Comparison of ENCODE assay signal across 1 cellular context in the genomic region with DNA sequence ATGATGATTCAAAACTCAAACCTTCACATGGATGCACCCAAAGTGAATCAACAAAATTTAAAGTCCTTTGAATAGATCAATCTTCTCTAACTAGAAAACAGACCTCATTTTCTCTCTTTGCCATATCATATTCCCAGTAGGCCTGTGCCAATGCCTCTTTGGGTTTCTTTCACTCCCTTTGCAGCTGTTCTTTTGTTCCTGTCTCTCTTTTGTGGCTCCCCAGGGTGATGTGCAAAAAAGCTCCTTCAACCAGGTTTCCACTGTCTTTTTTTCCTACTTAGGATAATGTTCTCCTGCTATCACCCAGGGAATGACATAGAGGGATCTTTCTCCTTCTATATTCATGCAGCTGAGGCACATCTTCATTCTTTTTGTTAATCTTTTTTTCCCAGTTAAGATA.
TF ChIP-seq lines count a peak whose summit lies in the region.

No MANE protein-coding gene starts in this region.

TF ChIP-seq in K562, 482 proteins besides CTCF, POLR2A, EP300 and RAD21:
- TF ChIP-seq, protein P1, sequence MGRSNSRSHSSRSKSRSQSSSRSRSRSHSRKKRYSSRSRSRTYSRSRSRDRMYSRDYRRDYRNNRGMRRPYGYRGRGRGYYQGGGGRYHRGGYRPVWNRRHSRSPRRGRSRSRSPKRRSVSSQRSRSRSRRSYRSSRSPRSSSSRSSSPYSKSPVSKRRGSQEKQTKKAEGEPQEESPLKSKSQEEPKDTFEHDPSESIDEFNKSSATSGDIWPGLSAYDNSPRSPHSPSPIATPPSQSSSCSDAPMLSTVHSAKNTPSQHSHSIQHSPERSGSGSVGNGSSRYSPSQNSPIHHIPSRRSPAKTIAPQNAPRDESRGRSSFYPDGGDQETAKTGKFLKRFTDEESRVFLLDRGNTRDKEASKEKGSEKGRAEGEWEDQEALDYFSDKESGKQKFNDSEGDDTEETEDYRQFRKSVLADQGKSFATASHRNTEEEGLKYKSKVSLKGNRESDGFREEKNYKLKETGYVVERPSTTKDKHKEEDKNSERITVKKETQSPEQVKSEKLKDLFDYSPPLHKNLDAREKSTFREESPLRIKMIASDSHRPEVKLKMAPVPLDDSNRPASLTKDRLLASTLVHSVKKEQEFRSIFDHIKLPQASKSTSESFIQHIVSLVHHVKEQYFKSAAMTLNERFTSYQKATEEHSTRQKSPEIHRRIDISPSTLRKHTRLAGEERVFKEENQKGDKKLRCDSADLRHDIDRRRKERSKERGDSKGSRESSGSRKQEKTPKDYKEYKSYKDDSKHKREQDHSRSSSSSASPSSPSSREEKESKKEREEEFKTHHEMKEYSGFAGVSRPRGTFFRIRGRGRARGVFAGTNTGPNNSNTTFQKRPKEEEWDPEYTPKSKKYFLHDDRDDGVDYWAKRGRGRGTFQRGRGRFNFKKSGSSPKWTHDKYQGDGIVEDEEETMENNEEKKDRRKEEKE (IDR thresholded peaks at IDR 0.05; ENCODE audit: borderline replicate concordance in 1 of 2, control insufficient read depth in 1 of 2, low read depth in 2 of 2, low read length in 1 of 2) = no peak
- TF ChIP-seq, protein P2, sequence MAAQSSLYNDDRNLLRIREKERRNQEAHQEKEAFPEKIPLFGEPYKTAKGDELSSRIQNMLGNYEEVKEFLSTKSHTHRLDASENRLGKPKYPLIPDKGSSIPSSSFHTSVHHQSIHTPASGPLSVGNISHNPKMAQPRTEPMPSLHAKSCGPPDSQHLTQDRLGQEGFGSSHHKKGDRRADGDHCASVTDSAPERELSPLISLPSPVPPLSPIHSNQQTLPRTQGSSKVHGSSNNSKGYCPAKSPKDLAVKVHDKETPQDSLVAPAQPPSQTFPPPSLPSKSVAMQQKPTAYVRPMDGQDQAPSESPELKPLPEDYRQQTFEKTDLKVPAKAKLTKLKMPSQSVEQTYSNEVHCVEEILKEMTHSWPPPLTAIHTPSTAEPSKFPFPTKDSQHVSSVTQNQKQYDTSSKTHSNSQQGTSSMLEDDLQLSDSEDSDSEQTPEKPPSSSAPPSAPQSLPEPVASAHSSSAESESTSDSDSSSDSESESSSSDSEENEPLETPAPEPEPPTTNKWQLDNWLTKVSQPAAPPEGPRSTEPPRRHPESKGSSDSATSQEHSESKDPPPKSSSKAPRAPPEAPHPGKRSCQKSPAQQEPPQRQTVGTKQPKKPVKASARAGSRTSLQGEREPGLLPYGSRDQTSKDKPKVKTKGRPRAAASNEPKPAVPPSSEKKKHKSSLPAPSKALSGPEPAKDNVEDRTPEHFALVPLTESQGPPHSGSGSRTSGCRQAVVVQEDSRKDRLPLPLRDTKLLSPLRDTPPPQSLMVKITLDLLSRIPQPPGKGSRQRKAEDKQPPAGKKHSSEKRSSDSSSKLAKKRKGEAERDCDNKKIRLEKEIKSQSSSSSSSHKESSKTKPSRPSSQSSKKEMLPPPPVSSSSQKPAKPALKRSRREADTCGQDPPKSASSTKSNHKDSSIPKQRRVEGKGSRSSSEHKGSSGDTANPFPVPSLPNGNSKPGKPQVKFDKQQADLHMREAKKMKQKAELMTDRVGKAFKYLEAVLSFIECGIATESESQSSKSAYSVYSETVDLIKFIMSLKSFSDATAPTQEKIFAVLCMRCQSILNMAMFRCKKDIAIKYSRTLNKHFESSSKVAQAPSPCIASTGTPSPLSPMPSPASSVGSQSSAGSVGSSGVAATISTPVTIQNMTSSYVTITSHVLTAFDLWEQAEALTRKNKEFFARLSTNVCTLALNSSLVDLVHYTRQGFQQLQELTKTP (IDR thresholded peaks at IDR 0.05; ENCODE audit: low read depth in 1 of 2, partially characterized antibody in 2 of 2) = no peak
- no peak for TF ChIP-seq ZNF780A (CRISPR knock-in tag; IDR thresholded peaks at IDR 0.05)
- no peak for TF ChIP-seq POLR2H (tag; IDR thresholded peaks at IDR 0.05; ENCODE audit: low read depth)
- no peak for TF ChIP-seq KLF13 (tag; IDR thresholded peaks at IDR 0.05; ENCODE audit: borderline replicate concordance, low read depth)
- no peak for TF ChIP-seq ZNF717 (CRISPR knock-in tag; IDR thresholded peaks at IDR 0.05)
- TF ChIP-seq ZNF668 (CRISPR knock-in tag; IDR thresholded peaks at IDR 0.05) = no peak
- no peak for TF ChIP-seq HMG20B (CRISPR knock-in tag; IDR thresholded peaks at IDR 0.05)
- no peak for TF ChIP-seq ZBED1 (IDR thresholded peaks at IDR 0.05)
- TF ChIP-seq, protein P3, sequence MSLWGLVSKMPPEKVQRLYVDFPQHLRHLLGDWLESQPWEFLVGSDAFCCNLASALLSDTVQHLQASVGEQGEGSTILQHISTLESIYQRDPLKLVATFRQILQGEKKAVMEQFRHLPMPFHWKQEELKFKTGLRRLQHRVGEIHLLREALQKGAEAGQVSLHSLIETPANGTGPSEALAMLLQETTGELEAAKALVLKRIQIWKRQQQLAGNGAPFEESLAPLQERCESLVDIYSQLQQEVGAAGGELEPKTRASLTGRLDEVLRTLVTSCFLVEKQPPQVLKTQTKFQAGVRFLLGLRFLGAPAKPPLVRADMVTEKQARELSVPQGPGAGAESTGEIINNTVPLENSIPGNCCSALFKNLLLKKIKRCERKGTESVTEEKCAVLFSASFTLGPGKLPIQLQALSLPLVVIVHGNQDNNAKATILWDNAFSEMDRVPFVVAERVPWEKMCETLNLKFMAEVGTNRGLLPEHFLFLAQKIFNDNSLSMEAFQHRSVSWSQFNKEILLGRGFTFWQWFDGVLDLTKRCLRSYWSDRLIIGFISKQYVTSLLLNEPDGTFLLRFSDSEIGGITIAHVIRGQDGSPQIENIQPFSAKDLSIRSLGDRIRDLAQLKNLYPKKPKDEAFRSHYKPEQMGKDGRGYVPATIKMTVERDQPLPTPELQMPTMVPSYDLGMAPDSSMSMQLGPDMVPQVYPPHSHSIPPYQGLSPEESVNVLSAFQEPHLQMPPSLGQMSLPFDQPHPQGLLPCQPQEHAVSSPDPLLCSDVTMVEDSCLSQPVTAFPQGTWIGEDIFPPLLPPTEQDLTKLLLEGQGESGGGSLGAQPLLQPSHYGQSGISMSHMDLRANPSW (CRISPR knock-in tag; IDR thresholded peaks at IDR 0.05) = no peak
- TF ChIP-seq FOXK2 (conservative IDR thresholded peaks at IDR 0.05 in 1 of 2, IDR thresholded peaks at IDR 0.05 in 1 of 2; ENCODE audit: low read depth in 2 of 2) = no peak
- TF ChIP-seq, protein P4, sequence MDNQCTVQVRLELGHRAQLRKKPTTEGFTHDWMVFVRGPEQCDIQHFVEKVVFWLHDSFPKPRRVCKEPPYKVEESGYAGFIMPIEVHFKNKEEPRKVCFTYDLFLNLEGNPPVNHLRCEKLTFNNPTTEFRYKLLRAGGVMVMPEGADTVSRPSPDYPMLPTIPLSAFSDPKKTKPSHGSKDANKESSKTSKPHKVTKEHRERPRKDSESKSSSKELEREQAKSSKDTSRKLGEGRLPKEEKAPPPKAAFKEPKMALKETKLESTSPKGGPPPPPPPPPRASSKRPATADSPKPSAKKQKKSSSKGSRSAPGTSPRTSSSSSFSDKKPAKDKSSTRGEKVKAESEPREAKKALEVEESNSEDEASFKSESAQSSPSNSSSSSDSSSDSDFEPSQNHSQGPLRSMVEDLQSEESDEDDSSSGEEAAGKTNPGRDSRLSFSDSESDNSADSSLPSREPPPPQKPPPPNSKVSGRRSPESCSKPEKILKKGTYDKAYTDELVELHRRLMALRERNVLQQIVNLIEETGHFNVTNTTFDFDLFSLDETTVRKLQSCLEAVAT (IDR thresholded peaks at IDR 0.05) = no peak
- no peak for TF ChIP-seq FIP1L1 (IDR thresholded peaks at IDR 0.05; ENCODE audit: low read depth, low read length, poor library complexity, severe bottlenecking)
